Comparison of ENCODE assay signal across 13 cellular contexts in the genomic region with DNA sequence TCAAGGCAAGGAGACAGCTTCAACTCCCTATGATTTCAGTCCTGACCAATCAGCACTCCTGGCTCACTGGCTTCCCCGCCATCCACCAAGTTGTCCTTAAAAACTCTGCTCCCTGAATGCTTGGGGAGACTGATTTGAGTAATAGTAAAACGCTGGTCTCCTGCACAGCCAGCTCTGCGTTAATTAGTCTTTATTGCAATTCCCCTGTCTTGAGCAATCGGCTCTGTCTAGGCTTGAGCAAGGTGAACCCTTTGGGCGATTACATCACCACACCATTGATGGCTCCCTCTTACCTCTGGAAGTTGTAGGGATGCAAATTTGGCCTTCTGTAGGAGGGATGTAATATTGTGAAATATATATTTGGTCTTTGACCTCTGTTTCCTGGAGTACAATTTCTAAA. TPM values are rescaled to one million over a fixed set of nuclear protein-coding genes. Genes with fewer than 3 reads are reported as not detected.
DNase-seq lines count a peak whose midpoint lies in the region; ATAC-seq and TF ChIP-seq lines count a peak whose summit lies in the region.
"Had no signal": no experiment of that assay in that cellular context is flagged by ENCODE, and none has a peak within 500 bp of the region (broad histone marks: within the 10 kb centered on the region; RNA-seq: fewer than 3 reads in every experiment).

No MANE protein-coding gene starts in this region.

- H3K36me3 ChIP-seq in mammary epithelial cell (ENCODE audit: insufficient read depth, low read length) (no peaks in the 10 kb centered on the region), spleen (no peaks in the 10 kb centered on the region), PC-3 (ENCODE audit: low read depth, low read length) (no peaks in the 10 kb centered on the region), mucosa of descending colon (ENCODE audit: low read depth) (no peaks in the 10 kb centered on the region), endodermal cell (ENCODE audit: control insufficient read depth, insufficient read depth, low read length) (no peaks in the 10 kb centered on the region)
- H3K36me3 ChIP-seq: transverse colon had no signal

- CTCF ChIA-PET in activated CD8-positive, alpha-beta memory T cell treated with anti-CD3 and anti-CD28 coated beads, Interleukin-2, amount 10 ng/mL, durations not matched to agents 7 days and 5 days (lab: Charles Lee), result interaction anchor here (0.8 to 3.1 kb wide), 3 partner anchors 18 to 44 kb away, joined by 3 to 14 read pairs (median 5); partner anchors contain the start of genes PAIP2 and SPATA24
- CTCF ChIA-PET in mammary epithelial cell (lab: Charles Lee; ENCODE audit: low non-redundant PET) (no interaction called here), PC-3 (lab: Charles Lee) (no interaction called here)

- peak overlapping the region; percentile 97 for H3K27ac Mint-ChIP-seq in activated CD8-positive, alpha-beta memory T cell treated with anti-CD3 and anti-CD28 coated beads, Interleukin-2, amount 10 ng/mL, durations not matched to agents 7 days and 5 days
- H3K27ac Mint-ChIP-seq in endodermal cell, result no peak overlapping the region
- H3K27ac Mint-ChIP-seq: nephron had no signal

- intact Hi-C loops in mammary epithelial cell (cut with micrococcal nuclease), result no loop called here
- intact Hi-C loops in spleen (cut with DNase I; ENCODE audit: low total_unique reads), result loop anchor here (10.0 kb wide), 1 partner anchor 91 kb away; the partner anchor contains the start of gene MATR3
- intact Hi-C loops in PC-3 (cut with micrococcal nuclease), result no loop called here
- intact Hi-C loops in mucosa of descending colon (cut with DNase I, micrococcal nuclease), result no loop called here

- H3K27me3 Mint-ChIP-seq in activated CD8-positive, alpha-beta memory T cell treated with anti-CD3 and anti-CD28 coated beads, Interleukin-2, amount 10 ng/mL, durations not matched to agents 7 days and 5 days, result no peaks in the 10 kb centered on the region
- no peaks in the 10 kb centered on the region for H3K27me3 Mint-ChIP-seq in endodermal cell (ENCODE audit: insufficient read depth)

- H3K4me1 ChIP-seq in mammary epithelial cell (ENCODE audit: insufficient read depth, low read length), result peaks cover 15% of the 10 kb centered on the region
- H3K4me1 ChIP-seq in spleen, result peaks cover 34 to 93% (median 71%) of the 10 kb centered on the region in 6 donors
- peaks cover 12% of the 10 kb centered on the region for H3K4me1 ChIP-seq in PC-3 (ENCODE audit: insufficient read depth, low read length)
- peaks cover 58% of the 10 kb centered on the region for H3K4me1 ChIP-seq in mucosa of descending colon (ENCODE audit: low read depth)
- peaks cover 6% of the 10 kb centered on the region for H3K4me1 ChIP-seq in endodermal cell (ENCODE audit: control insufficient read depth, insufficient read depth, low read length)

- H3K4me3 ChIP-seq in mammary epithelial cell (replicated peaks in 1 of 3; ENCODE audit: insufficient read depth in 1 of 3, low read depth in 2 of 3, low read length in 3 of 3), result no peak overlapping the region
- H3K4me3 ChIP-seq in spleen, result peak overlapping the region in 1 of 8 donors; percentile 66
- H3K4me3 ChIP-seq in PC-3 (ENCODE audit: low read length), result no peak overlapping the region
- H3K4me3 ChIP-seq in mucosa of descending colon, result no peak overlapping the region
- no peak overlapping the region for H3K4me3 ChIP-seq in endodermal cell (ENCODE audit: low read length)

- dilution Hi-C loops in mammary epithelial cell (cut with HindIII; ENCODE audit: low sequenced_read_pairs), result no loop called here

- H3K27me3 ChIP-seq in mammary epithelial cell (ENCODE audit: insufficient read depth, low read length), result no peaks in the 10 kb centered on the region
- H3K27me3 ChIP-seq in spleen (replicated peaks in 1 of 7), result no peaks in the 10 kb centered on the region
- no peaks in the 10 kb centered on the region for H3K27me3 ChIP-seq in PC-3 (ENCODE audit: low read length)
- H3K27me3 ChIP-seq in endodermal cell (ENCODE audit: control insufficient read depth, insufficient read depth, low read length, poor library complexity, severe bottlenecking), result no peaks in the 10 kb centered on the region
- H3K27me3 ChIP-seq: transverse colon had no signal

- H3K36me3 Mint-ChIP-seq in activated CD8-positive, alpha-beta memory T cell treated with anti-CD3 and anti-CD28 coated beads, Interleukin-2, amount 10 ng/mL, durations not matched to agents 7 days and 5 days, result peaks cover 9% of the 10 kb centered on the region
- H3K36me3 Mint-ChIP-seq in endodermal cell (ENCODE audit: low read depth), result no peaks in the 10 kb centered on the region

- H4K20me1 ChIP-seq in mammary epithelial cell (ENCODE audit: insufficient read depth, low read length) (no peaks in the 10 kb centered on the region), PC-3 (ENCODE audit: low read length) (no peaks in the 10 kb centered on the region)

- no peak overlapping the region for H3K4me3 Mint-ChIP-seq in activated CD8-positive, alpha-beta memory T cell treated with anti-CD3 and anti-CD28 coated beads, Interleukin-2, amount 10 ng/mL, durations not matched to agents 7 days and 5 days
- H3K4me3 Mint-ChIP-seq in endodermal cell, result no peak overlapping the region
- H3K4me3 Mint-ChIP-seq: nephron had no signal

- WGBS in mammary epithelial cell (ENCODE audit: low coverage, missing lambda C conversion rate), result 17% methylated on average over 5 of the region's 5 CpGs
- 47 to 87% (median 71%) methylated on average over 5 of the region's 5 CpGs for WGBS in spleen, 5 donors
- WGBS in endodermal cell (ENCODE audit: insufficient coverage in 1 of 2, insufficient read length in 1 of 2), 2 experiments, result 87 to 89% methylated on average over 3 to 5 of the region's 5 CpGs

- ATAC-seq in activated CD8-positive, alpha-beta memory T cell treated with anti-CD3 and anti-CD28 coated beads, Interleukin-2, amount 10 ng/mL, durations not matched to agents 7 days and 5 days, result no peak
- no peak for ATAC-seq in PC-3
- ATAC-seq in mucosa of descending colon, result no peak

- DNase-seq in activated CD8-positive, alpha-beta memory T cell treated with anti-CD3 and anti-CD28 coated beads, Interleukin-2, amount 10 ng/mL, durations not matched to agents 7 days and 5 days, result no peak
- no peak for DNase-seq in activated CD8-positive, alpha-beta memory T cell treated with anti-CD3 and anti-CD28 coated beads, Interleukin-2, amount 50 U/mL, for 4 hours
- DNase-seq in NOMO-1 (lab: John Stamatoyannopoulos, UW; ENCODE audit: unreplicated experiment in 2 of 2) (peak; percentile 85 to 89), mammary epithelial cell (peak; percentile 79), spleen (peak; percentile 48), PC-3 (no peak), mucosa of descending colon (no peak), endodermal cell (no peak)
- DNase-seq: activated naive CD4-positive, alpha-beta T cell treated with anti-CD3 and anti-CD28 coated beads, Interleukin-2, amount 50 U/mL, for 16 hours; NCI-H345 had no signal

- H3K4me1 Mint-ChIP-seq in activated CD8-positive, alpha-beta memory T cell treated with anti-CD3 and anti-CD28 coated beads, Interleukin-2, amount 10 ng/mL, durations not matched to agents 7 days and 5 days, result peaks cover 76% of the 10 kb centered on the region
- peaks cover 23% of the 10 kb centered on the region for H3K4me1 Mint-ChIP-seq in endodermal cell

- no peaks in the 10 kb centered on the region for H3K9me3 ChIP-seq in mammary epithelial cell (replicated peaks; ENCODE audit: insufficient read depth, low read length)
- H3K9me3 ChIP-seq in spleen, result no peaks in the 10 kb centered on the region
- no peaks in the 10 kb centered on the region for H3K9me3 ChIP-seq in PC-3 (ENCODE audit: low read length)
- no peaks in the 10 kb centered on the region for H3K9me3 ChIP-seq in mucosa of descending colon
- H3K9me3 ChIP-seq in endodermal cell (ENCODE audit: control insufficient read depth, low read length), result no peaks in the 10 kb centered on the region
- H3K9me3 ChIP-seq: transverse colon had no signal

- POLR2A ChIA-PET in PC-3 (lab: Charles Lee; ENCODE audit: unreplicated experiment), result no interaction called here

- H3F3A ChIP-seq in PC-3 (ENCODE audit: low read length, unreplicated experiment), result no peaks in the 10 kb centered on the region

- no peak overlapping the region for H2AFZ ChIP-seq in mammary epithelial cell (ENCODE audit: low read depth, low read length)
- H2AFZ ChIP-seq in PC-3 (ENCODE audit: low read length), result no peak overlapping the region

- H3K9me2 ChIP-seq in PC-3 (replicated peaks; ENCODE audit: low read length), result no peaks in the 10 kb centered on the region

- no peak overlapping the region for H3K9ac ChIP-seq in mammary epithelial cell (ENCODE audit: insufficient read depth, low read length)
- H3K9ac ChIP-seq in PC-3 (ENCODE audit: low read length), result no peak overlapping the region
- H3K9ac ChIP-seq in endodermal cell (ENCODE audit: extremely low read depth, low read length, poor library complexity, severe bottlenecking), result no peak overlapping the region

- TF ChIP-seq CTCF in mammary epithelial cell (conservative IDR thresholded peaks at IDR 0.05 in 1 of 2, IDR thresholded peaks at IDR 0.05 in 1 of 2; ENCODE audit: extremely low read depth in 1 of 2, insufficient read depth in 1 of 2, low read depth in 1 of 2, low read length in 2 of 2) (no peak), spleen (IDR thresholded peaks at IDR 0.05 in 8 of 11, conservative IDR thresholded peaks at IDR 0.05 in 3 of 11) (no peak), PC-3 (conservative IDR thresholded peaks at IDR 0.05; ENCODE audit: low read depth, low read length) (no peak), mucosa of descending colon (IDR thresholded peaks at IDR 0.05) (no peak), endodermal cell (conservative IDR thresholded peaks at IDR 0.05) (no peak)

- no peak overlapping the region for H3K4me2 ChIP-seq in mammary epithelial cell (ENCODE audit: insufficient read depth, low read depth, low read length)
- no peak overlapping the region for H3K4me2 ChIP-seq in PC-3 (ENCODE audit: low read length)

- no peaks in the 10 kb centered on the region for H3K9me3 Mint-ChIP-seq in activated CD8-positive, alpha-beta memory T cell treated with anti-CD3 and anti-CD28 coated beads, Interleukin-2, amount 10 ng/mL, durations not matched to agents 7 days and 5 days (ENCODE audit: low read depth)
- no peaks in the 10 kb centered on the region for H3K9me3 Mint-ChIP-seq in endodermal cell
- H3K9me3 Mint-ChIP-seq: nephron had no signal

- H3K79me2 ChIP-seq in mammary epithelial cell (ENCODE audit: insufficient read depth, low read length) (no peaks in the 10 kb centered on the region), PC-3 (ENCODE audit: low read length) (peaks cover 9% of the 10 kb centered on the region)

- BruUV-seq in mammary epithelial cell (replicated peaks; lab: Mats Ljungman, UMichigan) (no TSS peak), PC-3 (replicated peaks; lab: Mats Ljungman, UMichigan) (no TSS peak)

- TF ChIP-seq POLR2A in spleen (IDR thresholded peaks at IDR 0.05), result no peak

- in situ Hi-C loops in mammary epithelial cell (cut with MboI; ENCODE audit: low sequenced_read_pairs in 2 of 2), result no loop called here

- H3K27ac ChIP-seq in mammary epithelial cell (ENCODE audit: insufficient read depth, low read depth, low read length) (no peak overlapping the region), spleen (peak overlapping the region in 6 of 8 donors; percentile 47 to 91 (median 80)), PC-3 (ENCODE audit: low read length) (no peak overlapping the region), endodermal cell (ENCODE audit: low read depth, low read length) (no peak overlapping the region)

RNA-seq across cellular contexts. Expression of gene SLC23A1, which starts 2.9 kb away (rescaled TPM):
- 1 to 10 TPM; 1.9 to 2.5 TPM for total RNA-seq in activated CD8-positive, alpha-beta memory T cell treated with anti-CD3 and anti-CD28 coated beads, Interleukin-2, amount 10 ng/mL, durations not matched to agents 7 days and 5 days
- total RNA-seq in mammary epithelial cell (not detected), spleen (1 to 10 TPM in 4 of 7 donors, under 1 TPM in 2, not detected in 1; 0.28 to 2.4 (median 1.6) TPM), PC-3 (2014; rRNA removed) (not detected in 2 replicates), mucosa of descending colon (1 to 10 TPM; 2.5 to 9.0 (median 5.1) TPM), endodermal cell (under 1 TPM; 0.35 to 0.93 TPM)
- polyA plus RNA-seq in mammary epithelial cell (not detected), spleen (1 to 10 TPM in 1 of 3 donors, under 1 TPM in 2; 0.87 to 1.2 (median 0.89) TPM)
- polyA minus RNA-seq in mammary epithelial cell, result not detected
- 0.28 TPM for polyA plus RNA-seq in endodermal cell (2013, experiment 1 of 2)
- not detected for polyA plus RNA-seq in endodermal cell (2013, experiment 2 of 2)
- polyA plus RNA-seq: AG04450 had no signal

RNA-seq across cellular contexts. Expression of gene MZB1, which starts 3.7 kb away (rescaled TPM):
- 10 to 100 TPM; 51.7 to 61.1 TPM for total RNA-seq in activated CD8-positive, alpha-beta memory T cell treated with anti-CD3 and anti-CD28 coated beads, Interleukin-2, amount 10 ng/mL, durations not matched to agents 7 days and 5 days
- total RNA-seq in mammary epithelial cell (not detected), spleen (100 to 1,000 TPM in 3 of 7 donors, 10 to 100 TPM in 4; 72.6 to 273 (median 97.8) TPM), PC-3 (2014; rRNA removed) (0.22 and 1.0 TPM in 2 replicates), mucosa of descending colon (10 to 100 TPM in 2 of 3 donors, 1 to 10 TPM in 1; 5.6 to 23.7 (median 10.2) TPM), endodermal cell (under 1 TPM; 0.57 to 0.60 TPM)
- polyA plus RNA-seq in mammary epithelial cell (not detected), spleen (100 to 1,000 TPM; 114 to 179 (median 144) TPM)
- not detected for polyA minus RNA-seq in mammary epithelial cell
- polyA plus RNA-seq in endodermal cell (2013, experiment 1 of 2), result not detected
- polyA plus RNA-seq in endodermal cell (2013, experiment 2 of 2), result 0.50 TPM
- polyA plus RNA-seq: AG04450 had no signal

RNA-seq across cellular contexts. Expression of gene PROB1, which starts 8.9 kb away (rescaled TPM):
- 10 to 100 TPM in 1 of 2 experiments, 1 to 10 TPM in 1; 6.3 to 10.9 TPM for total RNA-seq in activated CD8-positive, alpha-beta memory T cell treated with anti-CD3 and anti-CD28 coated beads, Interleukin-2, amount 10 ng/mL, durations not matched to agents 7 days and 5 days
- total RNA-seq in mammary epithelial cell, result under 1 TPM; 0.38 to 0.67 TPM
- 0.03 TPM for polyA plus RNA-seq in mammary epithelial cell
- not detected for polyA minus RNA-seq in mammary epithelial cell
- total RNA-seq in spleen, result 1 to 10 TPM; 1.1 to 3.2 (median 2.3) TPM
- 1 to 10 TPM in 1 of 3 donors, under 1 TPM in 2; 0.33 to 1.3 (median 0.99) TPM for polyA plus RNA-seq in spleen
- total RNA-seq in PC-3 (2014; rRNA removed), result 1.9 and 2.2 TPM in 2 replicates
- total RNA-seq in mucosa of descending colon, result under 1 TPM; 0.58 to 0.98 (median 0.94) TPM
- total RNA-seq in endodermal cell, result 1 to 10 TPM; 4.8 to 6.6 TPM
- polyA plus RNA-seq in endodermal cell (2013, experiment 1 of 2), result 1.4 TPM
- 1.4 TPM for polyA plus RNA-seq in endodermal cell (2013, experiment 2 of 2)

RNA-seq across cellular contexts. Expression of gene SPATA24, which starts 17.9 kb away (rescaled TPM):
- 1 to 10 TPM; 5.8 to 6.2 TPM for total RNA-seq in activated CD8-positive, alpha-beta memory T cell treated with anti-CD3 and anti-CD28 coated beads, Interleukin-2, amount 10 ng/mL, durations not matched to agents 7 days and 5 days
- total RNA-seq in mammary epithelial cell (1 to 10 TPM; 3.2 to 5.4 TPM), spleen (1 to 10 TPM; 2.1 to 7.6 (median 3.7) TPM), PC-3 (2014; rRNA removed) (1.4 and 3.1 TPM in 2 replicates), mucosa of descending colon (1 to 10 TPM; 3.0 to 4.5 (median 3.4) TPM), endodermal cell (10 to 100 TPM in 1 of 2 donors, 1 to 10 TPM in 1; 9.8 to 10.6 TPM)
- polyA plus RNA-seq in mammary epithelial cell (4.1 TPM), spleen (1 to 10 TPM; 8.5 to 9.5 (median 9.0) TPM)
- not detected for polyA minus RNA-seq in mammary epithelial cell
- polyA plus RNA-seq in endodermal cell (2013, experiment 1 of 2), result 9.7 TPM
- polyA plus RNA-seq in endodermal cell (2013, experiment 2 of 2), result 7.9 TPM

RNA-seq across cellular contexts. Expression of gene PAIP2, which starts 44.4 kb away (rescaled TPM):
- 100 to 1,000 TPM in 1 of 2 experiments, 10 to 100 TPM in 1; 83.4 to 112 TPM for total RNA-seq in activated CD8-positive, alpha-beta memory T cell treated with anti-CD3 and anti-CD28 coated beads, Interleukin-2, amount 10 ng/mL, durations not matched to agents 7 days and 5 days
- total RNA-seq in mammary epithelial cell (10 to 100 TPM; 38.0 to 43.6 TPM), spleen (100 to 1,000 TPM in 2 of 7 donors, 10 to 100 TPM in 5; 73.2 to 117 (median 86.4) TPM), PC-3 (2014; rRNA removed) (35.1 and 39.3 TPM in 2 replicates), mucosa of descending colon (10 to 100 TPM; 42.1 to 85.1 (median 44.5) TPM), endodermal cell (100 to 1,000 TPM; 128 to 142 TPM)
- polyA plus RNA-seq in mammary epithelial cell (37.5 TPM), spleen (100 to 1,000 TPM in 2 of 3 donors, 10 to 100 TPM in 1; 90.6 to 119 (median 117) TPM)
- 22.4 TPM for polyA minus RNA-seq in mammary epithelial cell
- 193 TPM for polyA plus RNA-seq in endodermal cell (2013, experiment 1 of 2)
- 186 TPM for polyA plus RNA-seq in endodermal cell (2013, experiment 2 of 2)

Comparison
In these comparisons a context has a peak if more than half of its experiments do, and no peak if none do; other contexts are left out.
1. DNase-seq: peak in NOMO-1 (2 of 2), mammary epithelial cell (single experiment) and spleen (single experiment); none in activated CD8-positive, alpha-beta memory T cell treated with anti-CD3 and anti-CD28 coated beads, Interleukin-2, amount 10 ng/mL, durations not matched to agents 7 days and 5 days (single experiment), activated CD8-positive, alpha-beta memory T cell treated with anti-CD3 and anti-CD28 coated beads, Interleukin-2, amount 50 U/mL, for 4 hours (single experiment), PC-3 (single experiment), mucosa of descending colon (0 of 3) and endodermal cell (single experiment).
2. H3K27ac ChIP-seq: peak in spleen (6 of 8); none in mammary epithelial cell (single experiment), PC-3 (single experiment) and endodermal cell (single experiment).